In genomic region chr17:64147110-64148016, GRCh38 we compare ENCODE assay signal across 8 cellular contexts. TPM values are rescaled to one million over a fixed set of nuclear protein-coding genes. Genes with fewer than 3 reads are reported as not detected.
DNase-seq lines count a peak whose midpoint lies in the region; ATAC-seq, FAIRE-seq and TF ChIP-seq lines count a peak whose summit lies in the region.

No MANE protein-coding gene starts in this region.

- no peak overlapping the region for H3K4ac ChIP-seq in H1 (replicated peaks; ENCODE audit: insufficient read length, low read depth, low read length)

- H3K27ac ChIP-seq in H1 (ENCODE audit: low read depth, low read length), result peak overlapping the region; percentile 95; the same call in 1 of the 2 replicates
- peak overlapping the region in 1 of 2 donors; percentile 88 for H3K27ac ChIP-seq in testis

- H3K9ac ChIP-seq in H1 (replicated peaks in 1 of 4; ENCODE audit: extremely low read depth in 1 of 4, low read depth in 3 of 4, low read length in 3 of 4), result peak overlapping the region; percentile 88 to 96 (median 94)

- 49% methylated on average over 15 of the region's 15 CpGs; no CpG with 5 or more reads in 1 of the 2 experiments for WGBS in H1 (ENCODE audit: extremely low coverage in 1 of 2, insufficient coverage in 1 of 2, insufficient read length in 1 of 2, insufficient replicate concordance in 2 of 2, low coverage in 1 of 2, low lambda C conversion rate in 2 of 2, missing lambda C conversion rate in 1 of 2), 2 experiments
- whole genome bisulfite sequencing in testis, 2 donors, result 31 to 38% methylated on average over 15 of the region's 15 CpGs

- H3K27me3 ChIP-seq in H1 (replicated peaks in 1 of 4; ENCODE audit: control insufficient read depth in 3 of 4, extremely low read depth in 1 of 4, insufficient read depth in 3 of 4, low read length in 3 of 4), result no peaks in the 10 kb centered on the region
- H3K27me3 ChIP-seq in testis, result no peaks in the 10 kb centered on the region

- no peak overlapping the region for H2AK5ac ChIP-seq in H1 (ENCODE audit: low read depth, low read length)

- peak; percentile 27 for DNase-seq in NCI-H2171 treated with DMSO at 0.1 percent for 48 hours (lab: John Stamatoyannopoulos, UW)
- no peak for DNase-seq in NCI-H2171 (lab: John Stamatoyannopoulos, UW)
- DNase-seq in NCI-H82 (lab: John Stamatoyannopoulos, UW), result peak; percentile 83
- no peak for DNase-seq in H1 (ENCODE audit: low read depth in 1 of 2, low spot score in 2 of 2)
- no peak for DNase-seq in retinal pigment epithelial cell (ENCODE audit: low read depth)
- DNase-seq in testis, result no peak

- peak overlapping the region; percentile 33 for H3K56ac ChIP-seq in H1 (replicated peaks; ENCODE audit: insufficient read length, low read depth, low read length)

- no peak overlapping the region for H3K14ac ChIP-seq in H1 (ENCODE audit: insufficient read length)

- H3K36me3 ChIP-seq in H1 (ENCODE audit: control insufficient read depth in 2 of 4, insufficient read depth in 4 of 4, low read length in 3 of 4), result peaks cover 0 to 20% (median 2%) of the 10 kb centered on the region in 4 experiments; a peak in 5 of 8 replicates
- H3K36me3 ChIP-seq in testis (ENCODE audit: low read depth, missing control alignments), result no peaks in the 10 kb centered on the region

- no peaks in the 10 kb centered on the region for H3K9me3 ChIP-seq in H1 (ENCODE audit: insufficient read depth in 2 of 2, low read depth in 1 of 2, low read length in 1 of 2)
- no peaks in the 10 kb centered on the region for H3K9me3 ChIP-seq in testis

- H2AFZ ChIP-seq in H1 (ENCODE audit: low read length), result no peak overlapping the region

- no peaks in the 10 kb centered on the region for H3K79me1 ChIP-seq in H1 (ENCODE audit: low read depth, low read length)

- peaks cover 6% of the 10 kb centered on the region for H3K23me2 ChIP-seq in H1 (ENCODE audit: low read depth, low read length)

- H3K4me3 ChIP-seq in H1 (ENCODE audit: extremely low read depth in 1 of 4, insufficient read depth in 2 of 4, low read depth in 3 of 4, low read length in 4 of 4), result peak overlapping the region; percentile 79 to 91 (median 82); a peak in 7 of 8 replicates
- H3K4me3 ChIP-seq in retinal pigment epithelial cell (ENCODE audit: low read length), result peak overlapping the region; percentile 73
- H3K4me3 ChIP-seq in testis, result no peak overlapping the region

- no peak overlapping the region for H2BK12ac ChIP-seq in H1 (ENCODE audit: low read depth, low read length)

- peaks cover 0 to 10% of the 10 kb centered on the region in 2 experiments; a peak in 1 of 4 replicates for H3K79me2 ChIP-seq in H1 (ENCODE audit: control insufficient read depth in 1 of 2, insufficient read depth in 2 of 2, low read length in 2 of 2)

- no peak for ATAC-seq in HG02763 (IDR thresholded peaks at IDR 0.05; ENCODE audit: unreplicated experiment)
- ATAC-seq in GM21515 (IDR thresholded peaks at IDR 0.05; ENCODE audit: unreplicated experiment), result no peak

- no peak for FAIRE-seq in H1 (lab: Jason Lieb, UNC)

- TF ChIP-seq CTCF in H1 (IDR thresholded peaks at IDR 0.05; ENCODE audit: control extremely low read depth in 1 of 3, insufficient read depth in 1 of 3, low read depth in 1 of 3, low read length in 3 of 3), result no peak
- no peak for TF ChIP-seq CTCF in retinal pigment epithelial cell (conservative IDR thresholded peaks at IDR 0.05; ENCODE audit: low read depth, low read length)
- no peak for TF ChIP-seq CTCF in testis (IDR thresholded peaks at IDR 0.05)

- intact Hi-C loops in testis (cut with DNase I; ENCODE audit: low total_unique reads), result no loop called here

- CTCF ChIA-PET in H1 (lab: Charles Lee; ENCODE audit: partially characterized antibody), result interaction anchor here (1.4 to 2.3 kb wide), 3 partner anchors 123 to 135 kb away, joined by 3 to 11 read pairs (median 10); no protein-coding TSS in a partner anchor

- no peak for TF ChIP-seq EP300 in H1 (IDR thresholded peaks at IDR 0.05; ENCODE audit: borderline replicate concordance in 1 of 2, low read depth in 2 of 2, low read length in 2 of 2)

- H4K20me1 ChIP-seq in H1 (replicated peaks in 1 of 2; ENCODE audit: control insufficient read depth in 1 of 2, insufficient read depth in 2 of 2, low read length in 2 of 2), result peaks cover 0 to 4% of the 10 kb centered on the region in 2 experiments

- TF ChIP-seq RAD21 in H1 (IDR thresholded peaks at IDR 0.05 in 1 of 2, conservative IDR thresholded peaks at IDR 0.05 in 1 of 2; ENCODE audit: low read depth in 2 of 2, low read length in 2 of 2), result no peak

- H2BK5ac ChIP-seq in H1 (ENCODE audit: low read depth, low read length), result peak overlapping the region; percentile 97

- no peak overlapping the region for H3K23ac ChIP-seq in H1 (ENCODE audit: insufficient read length)

- H4K8ac ChIP-seq in H1 (ENCODE audit: extremely low read depth, insufficient read depth, low read length), result no peak overlapping the region

- POLR2A ChIA-PET in H1 (lab: Charles Lee; ENCODE audit: partially characterized antibody), result interaction anchor here (0.8 to 7.3 kb wide), 41 partner anchors 8 to 358 kb away, joined by 3 to 193 read pairs (median 6); partner anchors contain the start of genes CEP95, DDX5, ERN1 and GH1

- H2BK120ac ChIP-seq in H1 (replicated peaks; ENCODE audit: low read depth, low read length), result no peak overlapping the region

- H3K4me1 ChIP-seq in H1 (replicated peaks in 1 of 4; ENCODE audit: control insufficient read depth in 3 of 4, insufficient read depth in 4 of 4, low read length in 3 of 4) (peaks cover 0 to 9% (median 3%) of the 10 kb centered on the region in 4 experiments; a peak in 5 of 7 replicates), testis (peaks cover 22% of the 10 kb centered on the region)

- TF ChIP-seq POLR2A in H1 (IDR thresholded peaks at IDR 0.05; ENCODE audit: control extremely low read depth in 1 of 2, low read depth in 2 of 2, low read length in 2 of 2) (peak; percentile 29 to 94), testis (IDR thresholded peaks at IDR 0.05) (no peak)

- peak overlapping the region; percentile 15 for H4K5ac ChIP-seq in H1 (ENCODE audit: insufficient read length, low read depth, low read length)

- H4K91ac ChIP-seq in H1 (replicated peaks; ENCODE audit: insufficient read length, low read length), result peak overlapping the region; percentile 26

- peak overlapping the region; percentile 20; the same call in 1 of the 2 replicates for H3K18ac ChIP-seq in H1 (ENCODE audit: extremely low read depth, low read length)

- H3K4me2 ChIP-seq in H1 (ENCODE audit: insufficient read depth in 1 of 2, low read depth in 2 of 2, low read length in 2 of 2), result peak overlapping the region; percentile 91 to 92

- no peak overlapping the region for H2BK15ac ChIP-seq in H1 (ENCODE audit: low read length)

- no peak overlapping the region for H2BK20ac ChIP-seq in H1 (ENCODE audit: low read length)

TF ChIP-seq in H1, 55 proteins besides CTCF, POLR2A, EP300 and RAD21 (continues in another document):
- TF ChIP-seq MAFK (IDR thresholded peaks at IDR 0.05; ENCODE audit: low read depth, low read length), result no peak
- TF ChIP-seq PHF8 (conservative IDR thresholded peaks at IDR 0.05; ENCODE audit: low read depth, low read length), result no peak
- no peak for TF ChIP-seq TAF1 (IDR thresholded peaks at IDR 0.05; ENCODE audit: low read depth, low read length)
- peak; percentile 75 for TF ChIP-seq CEBPB (IDR thresholded peaks at IDR 0.05; ENCODE audit: low read depth, low read length)
- TF ChIP-seq, protein P1, sequence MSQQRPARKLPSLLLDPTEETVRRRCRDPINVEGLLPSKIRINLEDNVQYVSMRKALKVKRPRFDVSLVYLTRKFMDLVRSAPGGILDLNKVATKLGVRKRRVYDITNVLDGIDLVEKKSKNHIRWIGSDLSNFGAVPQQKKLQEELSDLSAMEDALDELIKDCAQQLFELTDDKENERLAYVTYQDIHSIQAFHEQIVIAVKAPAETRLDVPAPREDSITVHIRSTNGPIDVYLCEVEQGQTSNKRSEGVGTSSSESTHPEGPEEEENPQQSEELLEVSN (IDR thresholded peaks at IDR 0.05), result no peak
- peak; percentile 39 for TF ChIP-seq TAF7 (optimal IDR thresholded peaks at IDR 0.05; ENCODE audit: borderline replicate concordance, low read depth, low read length)
- TF ChIP-seq ATF3 (IDR thresholded peaks at IDR 0.05; ENCODE audit: insufficient read depth, low read depth, low read length), result no peak
- TF ChIP-seq TEAD4 (IDR thresholded peaks at IDR 0.05; ENCODE audit: low read depth, low read length), result no peak
- TF ChIP-seq CTBP2 (IDR thresholded peaks at IDR 0.05; ENCODE audit: borderline replicate concordance, insufficient read depth, insufficient read length, low read length), result no peak
- peak in 1 of 2 experiments; percentile 6 for TF ChIP-seq BCL11A (IDR thresholded peaks at IDR 0.05; ENCODE audit: low read depth in 2 of 2, low read length in 2 of 2)
- TF ChIP-seq SP1 (IDR thresholded peaks at IDR 0.05; ENCODE audit: low read depth, low read length), result no peak

RNA-seq across cellular contexts. Expression of gene ERN1, which starts 17.4 kb away (rescaled TPM):
- 3.9 and 5.7 TPM in 2 replicates for total RNA-seq in H1 (2021; fragmentation: NEBNext Ultra II Directional; extraction: Animal tissue kit (Norgen Biotek cat#: 25700))
- polyA plus RNA-seq in H1 (2011; rRNA removed), result 1.8 and 2.1 TPM in 2 replicates
- polyA plus RNA-seq in H1 (2011; cell fraction: cytosol; rRNA removed), result 2.2 TPM
- polyA plus RNA-seq in H1 (2011; cell fraction: nucleus; rRNA removed), result 2.2 TPM
- polyA plus RNA-seq in H1 (2012, experiment 1 of 2), result 1.7 to 2.5 TPM (median 2.0 TPM) in 4 replicates
- polyA plus RNA-seq in H1 (2012, experiment 2 of 2), result 0.98 TPM
- polyA plus RNA-seq in H1 (2013, experiment 1 of 2), result 2.9 TPM
- polyA plus RNA-seq in H1 (2013, experiment 2 of 2), result 3.4 TPM
- polyA minus RNA-seq in H1 (2011; rRNA and poly(A)+ RNA removed), result 4.3 and 5.5 TPM in 2 replicates
- polyA minus RNA-seq in H1 (2011; cell fraction: cytosol; rRNA and poly(A)+ RNA removed), result 2.8 TPM
- polyA minus RNA-seq in H1 (2011; cell fraction: nucleus; rRNA and poly(A)+ RNA removed), result 9.1 TPM
- total RNA-seq in testis, result 10 to 100 TPM; 12.8 to 13.0 TPM
- polyA plus RNA-seq in testis (ENCODE audit: insufficient read depth, low read depth, low replicate concordance), result 7.0 TPM

Comparison
In these comparisons a context has a peak if more than half of its experiments do, and no peak if none do; other contexts are left out.
1. DNase-seq: peak in NCI-H2171 treated with DMSO at 0.1 percent for 48 hours (single experiment) and NCI-H82 (single experiment); none in NCI-H2171 (single experiment), H1 (0 of 2), retinal pigment epithelial cell (single experiment) and testis (single experiment).
2. H3K4me3 ChIP-seq: peak in H1 (4 of 4) and retinal pigment epithelial cell (single experiment); none in testis (0 of 2).